11 cellular contexts compared by ENCODE assay signal in genomic region chr12:12979731-12980259, GRCh38. TPM values are rescaled to one million over a fixed set of nuclear protein-coding genes. Genes with fewer than 3 reads are reported as not detected.
DNase-seq lines count a peak whose midpoint lies in the region; ATAC-seq, FAIRE-seq and TF ChIP-seq lines count a peak whose summit lies in the region.
"Had no signal": no experiment of that assay in that cellular context is flagged by ENCODE, and none has a peak within 500 bp of the region (broad histone marks: within the 10 kb centered on the region; RNA-seq: fewer than 3 reads in every experiment).

No MANE protein-coding gene starts in this region.

- peak overlapping the region; percentile 32 for H3K4me2 ChIP-seq in endothelial cell of umbilical vein (ENCODE audit: insufficient read depth, low read length)
- no peak overlapping the region for H3K4me2 ChIP-seq in mesendoderm (ENCODE audit: low read length)

- peak; percentile 52 for ATAC-seq in Right ventricle myocardium inferior
- ATAC-seq in GM21447 (IDR thresholded peaks at IDR 0.05; ENCODE audit: unreplicated experiment) = no peak
- ATAC-seq: activated naive CD4-positive, alpha-beta T cell treated with anti-CD3 and anti-CD28 coated beads, Interleukin-2, amount 50 U/mL, for 72 hours had no signal

- DNase-seq in Right ventricle myocardium inferior (ENCODE audit: missing footprints) (no peak), cardiac septum (ENCODE audit: low spot score) (no peak), endothelial cell of umbilical vein (ENCODE audit: low read depth, low spot score) (peak; percentile 90), mesendoderm (peak; percentile 95), kidney (no peak)
- no peak for DNase-seq in effector CD4-positive, alpha-beta T cell
- DNase-seq in activated CD4-positive, alpha-beta memory T cell treated with anti-CD3 and anti-CD28 coated beads for 36 hours = no peak
- DNase-seq: NCI-H1105 had no signal

- no peak overlapping the region for H3K18ac ChIP-seq in mesendoderm (ENCODE audit: low read length)

- no peak overlapping the region for H2AFZ ChIP-seq in endothelial cell of umbilical vein (ENCODE audit: low read depth, low read length)

- no peaks in the 10 kb centered on the region for H3K79me2 ChIP-seq in endothelial cell of umbilical vein (ENCODE audit: control insufficient read depth, insufficient read depth, low read length)
- no peaks in the 10 kb centered on the region for H3K79me2 ChIP-seq in mesendoderm (ENCODE audit: control insufficient read depth, insufficient read depth, low read length)

- no peaks in the 10 kb centered on the region for H3K79me1 ChIP-seq in mesendoderm (ENCODE audit: low read length)

- intact Hi-C loops in Right ventricle myocardium inferior (cut with DNase I) = loop anchor here (10.0 kb wide), 1 partner anchor 145 kb away; no protein-coding TSS in a partner anchor
- intact Hi-C loops in cardiac septum (cut with DNase I) = no loop called here
- intact Hi-C loops in endothelial cell of umbilical vein (cut with micrococcal nuclease) = loop anchor here (1.0 kb wide), 1 partner anchor 63 kb away; no protein-coding TSS in a partner anchor
- intact Hi-C loops in kidney (cut with DNase I) = loop anchor here (10.0 kb wide), 1 partner anchor 65 kb away; no protein-coding TSS in a partner anchor
- intact Hi-C loops in activated CD4-positive, alpha-beta memory T cell treated with anti-CD3 and anti-CD28 coated beads for 36 hours (cut with micrococcal nuclease) = no loop called here

- H3K9me3 ChIP-seq in endothelial cell of umbilical vein (replicated peaks; ENCODE audit: control insufficient read depth, insufficient read depth, low read length) (no peaks in the 10 kb centered on the region), kidney (ENCODE audit: control insufficient read depth in 1 of 2, low read length in 2 of 2) (no peaks in the 10 kb centered on the region)

- H4K20me1 ChIP-seq in endothelial cell of umbilical vein (replicated peaks; ENCODE audit: control insufficient read depth, extremely low read depth, insufficient read depth, low read length) = no peaks in the 10 kb centered on the region

- whole genome bisulfite sequencing in mesendoderm (ENCODE audit: extremely low coverage, insufficient coverage, low lambda C conversion rate) = no CpG with 5 or more reads among the region's 4 CpGs

- H3K4me3 ChIP-seq in endothelial cell of umbilical vein (replicated peaks in 1 of 3; ENCODE audit: insufficient read depth in 1 of 3, low read depth in 1 of 3, low read length in 3 of 3) = no peak overlapping the region
- no peak overlapping the region for H3K4me3 ChIP-seq in mesendoderm (ENCODE audit: low read length)
- H3K4me3 ChIP-seq in kidney (ENCODE audit: low read length in 2 of 2) = no peak overlapping the region

- H3K23ac ChIP-seq in mesendoderm (ENCODE audit: low read length) = no peak overlapping the region

- BruUV-seq in endothelial cell of umbilical vein (replicated peaks; lab: Mats Ljungman, UMichigan) = no TSS peak

- H3K27ac Mint-ChIP-seq in activated CD4-positive, alpha-beta memory T cell treated with anti-CD3 and anti-CD28 coated beads for 36 hours = no peak overlapping the region
- H3K27ac Mint-ChIP-seq: activated naive CD4-positive, alpha-beta T cell treated with anti-CD3 and anti-CD28 coated beads, Interleukin-2, amount 50 U/mL, for 72 hours had no signal

- no peak overlapping the region for H4K5ac ChIP-seq in mesendoderm (ENCODE audit: low read length)

- H2AK5ac ChIP-seq in mesendoderm (ENCODE audit: low read length) = no peak overlapping the region

- no peaks in the 10 kb centered on the region for H3K9me1 ChIP-seq in endothelial cell of umbilical vein (replicated peaks; ENCODE audit: control insufficient read depth, extremely low read depth, insufficient read depth, low read length)

- peaks cover 7% of the 10 kb centered on the region for H3K36me3 Mint-ChIP-seq in activated CD4-positive, alpha-beta memory T cell treated with anti-CD3 and anti-CD28 coated beads for 36 hours

- H3K9ac ChIP-seq in endothelial cell of umbilical vein (replicated peaks; ENCODE audit: extremely low read depth, insufficient read depth, low read length) = peak overlapping the region; percentile 50
- no peak overlapping the region for H3K9ac ChIP-seq in mesendoderm (ENCODE audit: low read length)
- no peak overlapping the region for H3K9ac ChIP-seq in kidney (ENCODE audit: low read length in 2 of 2)

- H2BK15ac ChIP-seq in mesendoderm (replicated peaks; ENCODE audit: low read depth) = no peak overlapping the region

- H3K4ac ChIP-seq in mesendoderm (ENCODE audit: low read depth, low read length) = no peak overlapping the region

- H3K56ac ChIP-seq in mesendoderm (ENCODE audit: low read length) = no peak overlapping the region

- H3K27ac ChIP-seq in endothelial cell of umbilical vein (ENCODE audit: insufficient read depth, low read depth, low read length) = peak overlapping the region; percentile 76
- H3K27ac ChIP-seq in mesendoderm (ENCODE audit: low read depth, low read length) = no peak overlapping the region
- no peak overlapping the region for H3K27ac ChIP-seq in kidney (ENCODE audit: low read depth in 2 of 2, low read length in 2 of 2)

- H3K4me3 Mint-ChIP-seq in activated CD4-positive, alpha-beta memory T cell treated with anti-CD3 and anti-CD28 coated beads for 36 hours = no peak overlapping the region

- no peak overlapping the region for H2BK5ac ChIP-seq in mesendoderm (ENCODE audit: low read length)

- peaks cover 2% of the 10 kb centered on the region for H3K4me1 Mint-ChIP-seq in activated CD4-positive, alpha-beta memory T cell treated with anti-CD3 and anti-CD28 coated beads for 36 hours (ENCODE audit: low read depth)

- POLR2A ChIA-PET in endothelial cell of umbilical vein (lab: Charles Lee) = interaction anchor here (0.8 kb wide), 1 partner anchor 58 kb away, joined by 3 read pairs; no protein-coding TSS in a partner anchor
- POLR2A ChIA-PET in activated CD4-positive, alpha-beta memory T cell treated with anti-CD3 and anti-CD28 coated beads for 36 hours (lab: Charles Lee) = no interaction called here

- dilution Hi-C loops in endothelial cell of umbilical vein (cut with MboI; ENCODE audit: extremely low pct_ligation_motif_present, low sequenced_read_pairs) = loop anchor here (10.0 kb wide), 2 partner anchors 145 to 235 kb away; no protein-coding TSS in a partner anchor

- FAIRE-seq in endothelial cell of umbilical vein (lab: Jason Lieb, UNC) (peak; percentile 77), kidney (lab: Jason Lieb, UNC) (no peak)
- FAIRE-seq: A204.1 had no signal

- H2BK120ac ChIP-seq in mesendoderm (ENCODE audit: low read depth, low read length) = no peak overlapping the region

- TF ChIP-seq CTCF in endothelial cell of umbilical vein (IDR thresholded peaks at IDR 0.05; ENCODE audit: extremely low read depth in 1 of 2, insufficient read depth in 1 of 2, low read depth in 1 of 2, low read length in 2 of 2) (no peak), kidney (IDR thresholded peaks at IDR 0.05; ENCODE audit: borderline replicate concordance, extremely low read depth, insufficient read depth) (no peak)

- H3K27me3 Mint-ChIP-seq in activated CD4-positive, alpha-beta memory T cell treated with anti-CD3 and anti-CD28 coated beads for 36 hours = no peaks in the 10 kb centered on the region

- H4K8ac ChIP-seq in mesendoderm (ENCODE audit: low read depth, low read length) = no peak overlapping the region

- CTCF ChIA-PET in endothelial cell of umbilical vein (lab: Charles Lee) = interaction anchor here (0.6 to 8.5 kb wide), 15 partner anchors 11 to 276 kb away, joined by 3 to 116 read pairs (median 3); partner anchors contain the start of gene EMP1
- CTCF ChIA-PET in activated CD4-positive, alpha-beta memory T cell treated with anti-CD3 and anti-CD28 coated beads for 36 hours (lab: Charles Lee) = no interaction called here

- peaks cover 39% of the 10 kb centered on the region for H3K4me1 ChIP-seq in endothelial cell of umbilical vein (ENCODE audit: control insufficient read depth, extremely low read depth, insufficient read depth, low read length)
- no peaks in the 10 kb centered on the region for H3K4me1 ChIP-seq in mesendoderm (ENCODE audit: control insufficient read depth, low read depth, low read length)
- no peaks in the 10 kb centered on the region for H3K4me1 ChIP-seq in kidney (ENCODE audit: control insufficient read depth in 1 of 2, insufficient read depth in 1 of 2, low read depth in 1 of 2, low read length in 2 of 2)

- H3K9me3 Mint-ChIP-seq in activated CD4-positive, alpha-beta memory T cell treated with anti-CD3 and anti-CD28 coated beads for 36 hours = no peaks in the 10 kb centered on the region
- H3K9me3 Mint-ChIP-seq: activated naive CD4-positive, alpha-beta T cell treated with anti-CD3 and anti-CD28 coated beads, Interleukin-2, amount 50 U/mL, for 72 hours had no signal

- TF ChIP-seq POLR2A in endothelial cell of umbilical vein (IDR thresholded peaks at IDR 0.05; ENCODE audit: low read depth, low read length) = no peak

- H3K36me3 ChIP-seq in endothelial cell of umbilical vein (ENCODE audit: control insufficient read depth in 2 of 2, extremely low read depth in 1 of 2, insufficient read depth in 2 of 2, low read length in 2 of 2) (peaks cover 0 to 2% of the 10 kb centered on the region in 2 experiments), mesendoderm (ENCODE audit: control insufficient read depth, insufficient read depth, low read length) (no peaks in the 10 kb centered on the region), kidney (ENCODE audit: control insufficient read depth in 1 of 2, insufficient read depth in 2 of 2, low read length in 2 of 2) (peaks cover 23 to 28% of the 10 kb centered on the region in 2 donors)

- H3K27me3 ChIP-seq in endothelial cell of umbilical vein (ENCODE audit: control insufficient read depth in 2 of 2, insufficient read depth in 2 of 2, low read length in 2 of 2) = no peaks in the 10 kb centered on the region
- no peaks in the 10 kb centered on the region for H3K27me3 ChIP-seq in mesendoderm (ENCODE audit: insufficient read depth, low read length, poor library complexity)

RNA-seq across cellular contexts. Expression of gene HEBP1, which starts 20.3 kb away (rescaled TPM):
- total RNA-seq in Right ventricle myocardium inferior (63.5 TPM), cardiac septum (44.3 TPM), endothelial cell of umbilical vein (44.8 and 59.5 TPM in 2 replicates), kidney (66.8 TPM)
- polyA plus RNA-seq in endothelial cell of umbilical vein (16.9 and 23.1 TPM in 2 replicates), kidney (ENCODE audit: insufficient read depth, low read depth, low replicate concordance) (142 TPM)
- polyA plus RNA-seq in endothelial cell of umbilical vein (2011; cell fraction: cytosol; rRNA removed) = 33.7 and 38.1 TPM in 2 replicates
- polyA plus RNA-seq in endothelial cell of umbilical vein (2011; cell fraction: nucleus; rRNA removed) = 14.0 and 16.4 TPM in 2 replicates
- polyA plus RNA-seq in endothelial cell of umbilical vein (2012) = 41.3 and 50.1 TPM in 2 replicates
- 17.8 and 24.4 TPM in 2 replicates for polyA minus RNA-seq in endothelial cell of umbilical vein
- 20.8 TPM for polyA minus RNA-seq in endothelial cell of umbilical vein (2011; cell fraction: cytosol; rRNA and poly(A)+ RNA removed)
- 5.0 and 5.2 TPM in 2 replicates for polyA minus RNA-seq in endothelial cell of umbilical vein (2011; cell fraction: nucleus; rRNA and poly(A)+ RNA removed)
- polyA plus RNA-seq in mesendoderm (2013, experiment 1 of 2) = 18.5 TPM
- 19.0 TPM for polyA plus RNA-seq in mesendoderm (2013, experiment 2 of 2)
- total RNA-seq in activated CD4-positive, alpha-beta memory T cell treated with anti-CD3 and anti-CD28 coated beads for 36 hours = 10 to 100 TPM; 20.5 to 22.4 TPM

RNA-seq across cellular contexts. Expression of gene GPRC5D, which starts 27.8 kb away (rescaled TPM):
- total RNA-seq in Right ventricle myocardium inferior (not detected), cardiac septum (not detected), endothelial cell of umbilical vein (not detected in 2 replicates), kidney (0.25 TPM)
- polyA plus RNA-seq in endothelial cell of umbilical vein (not detected in 2 replicates), kidney (ENCODE audit: insufficient read depth, low read depth, low replicate concordance) (not detected)
- not detected in 2 replicates for polyA plus RNA-seq in endothelial cell of umbilical vein (2011; cell fraction: cytosol; rRNA removed)
- 0.41 TPM in 1 of 2 replicates, not detected in the other for polyA plus RNA-seq in endothelial cell of umbilical vein (2011; cell fraction: nucleus; rRNA removed)
- polyA plus RNA-seq in endothelial cell of umbilical vein (2012) = 0.56 and 0.74 TPM in 2 replicates
- polyA minus RNA-seq in endothelial cell of umbilical vein = not detected in 2 replicates
- not detected for polyA minus RNA-seq in endothelial cell of umbilical vein (2011; cell fraction: cytosol; rRNA and poly(A)+ RNA removed)
- not detected in 2 replicates for polyA minus RNA-seq in endothelial cell of umbilical vein (2011; cell fraction: nucleus; rRNA and poly(A)+ RNA removed)
- not detected for polyA plus RNA-seq in mesendoderm (2013, experiment 1 of 2)
- not detected for polyA plus RNA-seq in mesendoderm (2013, experiment 2 of 2)
- total RNA-seq in activated CD4-positive, alpha-beta memory T cell treated with anti-CD3 and anti-CD28 coated beads for 36 hours = under 1 TPM in 1 of 2 experiments, not detected in 1; 0.46 TPM
- total RNA-seq: activated naive CD4-positive, alpha-beta T cell treated with anti-CD3 and anti-CD28 coated beads, Interleukin-2, amount 50 U/mL, for 72 hours had no signal

Comparison
In these comparisons a context has a peak if more than half of its experiments do, and no peak if none do; other contexts are left out.
1. intact Hi-C loops: an anchor here in Right ventricle myocardium inferior (10.0 kb wide), endothelial cell of umbilical vein (1.0 kb wide) and kidney (10.0 kb wide); none called in cardiac septum and activated CD4-positive, alpha-beta memory T cell treated with anti-CD3 and anti-CD28 coated beads for 36 hours.
2. DNase-seq: peak in endothelial cell of umbilical vein (single experiment) and mesendoderm (single experiment); none in Right ventricle myocardium inferior (single experiment), cardiac septum (single experiment), kidney (single experiment), effector CD4-positive, alpha-beta T cell (single experiment) and activated CD4-positive, alpha-beta memory T cell treated with anti-CD3 and anti-CD28 coated beads for 36 hours (single experiment).